In the genomic region with DNA sequence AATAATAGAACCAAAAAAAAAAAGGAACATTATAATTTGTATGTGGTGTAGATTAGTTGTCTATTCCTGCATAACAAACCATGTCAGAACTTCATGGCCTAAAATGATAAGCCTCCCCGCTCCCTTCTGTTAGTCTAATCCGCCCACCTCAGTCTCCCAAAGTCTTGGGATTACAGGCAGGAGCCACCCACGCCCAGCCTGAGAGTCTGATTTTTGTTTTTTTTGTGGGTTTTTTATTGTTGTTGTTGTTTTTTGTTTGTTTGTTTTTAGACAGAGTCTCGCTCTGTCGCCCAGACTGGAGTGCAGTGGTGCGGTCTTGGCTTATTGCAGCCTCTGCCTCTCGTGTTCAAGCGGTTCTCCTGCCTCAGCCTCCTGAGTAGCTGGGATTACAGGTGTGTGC, we compare ENCODE assay signal across 22 cellular contexts.
A peak's percentile ranks its signal among the peaks of the same experiment; 100 is the strongest.
DNase-seq lines count a peak whose midpoint lies in the region; ATAC-seq, FAIRE-seq and TF ChIP-seq lines count a peak whose summit lies in the region.
"Had no signal": no experiment of that assay in that cellular context is flagged by ENCODE, and none has a peak within 500 bp of the region (broad histone marks: within the 10 kb centered on the region; RNA-seq: fewer than 3 reads in every experiment).

No MANE protein-coding gene starts in this region.

- no peaks in the 10 kb centered on the region for H3K9me1 ChIP-seq in K562 (ENCODE audit: control insufficient read depth, insufficient read depth, low read length)

- H3K4me1 ChIP-seq in HEK293 (ENCODE audit: control insufficient read depth, insufficient read depth, low read length) (no peaks in the 10 kb centered on the region), K562 (replicated peaks in 1 of 2; ENCODE audit: control insufficient read depth in 2 of 2, insufficient read depth in 2 of 2, low read length in 2 of 2) (peaks cover 0 to 5% of the 10 kb centered on the region in 2 experiments; a peak in 2 of 5 replicates)

- TF ChIP-seq CTCF in HEK293 (tag by site-specific recombination; IDR thresholded peaks at IDR 0.05) (no peak), K562 (IDR thresholded peaks at IDR 0.05 in 2 of 3, conservative IDR thresholded peaks at IDR 0.05 in 1 of 3; ENCODE audit: insufficient read depth in 2 of 3, low read depth in 1 of 3, low read length in 3 of 3) (no peak)

- 0 out of 3 replicates have a peak, but pooled peaks cover 2% of the 10 kb centered on the region for H3K79me2 ChIP-seq in K562 (ENCODE audit: control insufficient read depth, insufficient read depth, low read length)

- peak overlapping the region in 4 of 6 donors; percentile 24 to 78 (median 66) for H3K27ac Mint-ChIP-seq in naive B cell
- H3K27ac Mint-ChIP-seq: GM23338, H9, HFFc6 had no signal

- no peaks in the 10 kb centered on the region for H3K9me3 Mint-ChIP-seq in naive B cell
- H3K9me3 Mint-ChIP-seq: CD4-positive, alpha-beta memory T cell; HFFc6 had no signal

- H3K4me3 ChIP-seq in HEK293 (ENCODE audit: low read depth, low read length), result no peak overlapping the region
- no peak overlapping the region for H3K4me3 ChIP-seq in K562
- H3K4me3 ChIP-seq: GM23338 had no signal

- peaks cover 24 to 54% (median 27%) of the 10 kb centered on the region in 3 donors for H3K4me1 Mint-ChIP-seq in naive B cell
- H3K4me1 Mint-ChIP-seq: GM23338 had no signal

- intact Hi-C loops in K562 (cut with micrococcal nuclease), result no loop called here

- 81% methylated on average over 8 of the region's 8 CpGs for WGBS in K562 (ENCODE audit: insufficient coverage, low coverage, missing lambda C conversion rate)

- peaks cover 0 to 5% of the 10 kb centered on the region in 2 donors for H3K36me3 Mint-ChIP-seq in naive B cell

- no peak overlapping the region for H3K4me3 Mint-ChIP-seq in naive B cell
- H3K4me3 Mint-ChIP-seq: CD4-positive, alpha-beta memory T cell; GM23338; H9; HFFc6 had no signal

- FAIRE-seq in K562 (lab: Jason Lieb, UNC), result no peak
- FAIRE-seq: A204.1, GM12891 had no signal

- POLR2A ChIA-PET in HEK293 (lab: Yijun Ruan, JAX) (no interaction called here), K562 (lab: Yijun Ruan, JAX) (interaction anchor here (0.6 kb wide), 1 partner anchor 29 kb away, joined by 3 read pairs; no protein-coding TSS in a partner anchor)

- no peak overlapping the region for H3K4me2 ChIP-seq in K562 (ENCODE audit: insufficient read depth, low read length)
- H3K4me2 ChIP-seq: GM23338 had no signal

- no peak for TF ChIP-seq EP300 in K562 (IDR thresholded peaks at IDR 0.05; ENCODE audit: low read length)

- no peak overlapping the region for H3K27ac ChIP-seq in HEK293 (ENCODE audit: extremely low read depth, low read depth, low read length)
- no peak overlapping the region for H3K27ac ChIP-seq in K562 (ENCODE audit: extremely low read depth, low read depth, low read length)
- H3K27ac ChIP-seq: 22Rv1 had no signal

- H4K20me1 ChIP-seq in K562 (replicated peaks; ENCODE audit: control insufficient read depth, insufficient read depth, low read length), result no peaks in the 10 kb centered on the region

- in situ Hi-C loops in K562 (cut with MboI), result no loop called here

- no TSS peak for BruUV-seq in K562 (replicated peaks; lab: Mats Ljungman, UMichigan)

- H2AFZ ChIP-seq in K562 (ENCODE audit: low read depth, low read length), result no peak overlapping the region
- H2AFZ ChIP-seq: GM23338 had no signal

- ATAC-seq in K562 (no peak), naive B cell (ENCODE audit: low read depth in 2 of 2) (no peak), HG03095 (IDR thresholded peaks at IDR 0.05; ENCODE audit: unreplicated experiment) (no peak), HG03457 (IDR thresholded peaks at IDR 0.05; ENCODE audit: unreplicated experiment) (no peak)
- ATAC-seq: HCT116 had no signal

- CTCF ChIA-PET in HEK293 (lab: Yijun Ruan, JAX) (no interaction called here), K562 (lab: Yijun Ruan, JAX; ENCODE audit: low intra/inter-chr PET ratio) (interaction anchor here (0.7 kb wide), 1 partner anchor 239 kb away, joined by 3 read pairs; no protein-coding TSS in a partner anchor)

- H3K36me3 ChIP-seq in HEK293 (ENCODE audit: control insufficient read depth in 2 of 2, insufficient read depth in 1 of 2, low read length in 2 of 2), result peaks cover 0 to 4% of the 10 kb centered on the region in 2 experiments; a peak in 1 of 3 replicates
- no peaks in the 10 kb centered on the region for H3K36me3 ChIP-seq in K562 (ENCODE audit: control insufficient read depth, insufficient read depth, low read length)

- TF ChIP-seq RAD21 in K562 (CRISPR knock-in tag; conservative IDR thresholded peaks at IDR 0.05 in 1 of 2, IDR thresholded peaks at IDR 0.05 in 1 of 2), result no peak

- H3K27me3 Mint-ChIP-seq in naive B cell, result no peaks in the 10 kb centered on the region
- H3K27me3 Mint-ChIP-seq: CD4-positive, alpha-beta memory T cell had no signal

- no peaks in the 10 kb centered on the region for H3K27me3 ChIP-seq in K562 (ENCODE audit: control insufficient read depth in 2 of 2, insufficient read depth in 2 of 2, low read length in 2 of 2)

- H3K9me3 ChIP-seq in HEK293 (ENCODE audit: control insufficient read depth, insufficient read depth, low read depth, low read length), result no peaks in the 10 kb centered on the region
- no peaks in the 10 kb centered on the region for H3K9me3 ChIP-seq in K562 (replicated peaks; ENCODE audit: control insufficient read depth, insufficient read depth, low read depth, low read length)

- TF ChIP-seq POLR2A in K562 (conservative IDR thresholded peaks at IDR 0.05), result no peak

- no peak overlapping the region for H3K9ac ChIP-seq in K562 (ENCODE audit: insufficient read depth in 1 of 2, low read depth in 2 of 2, low read length in 2 of 2)

- DNase-seq in NCI-H82 (lab: John Stamatoyannopoulos, UW) (peak; percentile 17), NCI-H82 treated with DMSO at 0.1 percent for 48 hours (lab: John Stamatoyannopoulos, UW; ENCODE audit: unreplicated experiment) (no peak), K562 (ENCODE audit: extremely low read depth in 1 of 4, low spot score in 3 of 4) (no peak), naive B cell (no peak), RPMI8226 (no peak)
- DNase-seq: C1 segment of cervical spinal cord; Calu3; CD4-positive, alpha-beta memory T cell; COR-L47; DMS53; DMS79 treated with DMSO at 0.1 percent for 48 hours; GF-D8; H9; HFFc6 had no signal

TF ChIP-seq in HEK293, 187 proteins besides CTCF, POLR2A, EP300 and RAD21:
- TF ChIP-seq EGR2 (tag by site-specific recombination; IDR thresholded peaks at IDR 0.05; ENCODE audit: low read depth) (peak; percentile 68), ZFHX2 (tag by site-specific recombination; conservative IDR thresholded peaks at IDR 0.05) (peak; percentile 67), TCF7L2 (IDR thresholded peaks at IDR 0.05; ENCODE audit: borderline replicate concordance, low read depth, low read length) (no peak)

TF ChIP-seq in K562, 482 proteins besides CTCF, POLR2A, EP300 and RAD21 (continues in another document):
- TF ChIP-seq ZNF764 (CRISPR knock-in tag; IDR thresholded peaks at IDR 0.05; ENCODE audit: low read depth), result no peak
- no peak for TF ChIP-seq ZNF668 (CRISPR knock-in tag; IDR thresholded peaks at IDR 0.05)
- TF ChIP-seq, protein P1, sequence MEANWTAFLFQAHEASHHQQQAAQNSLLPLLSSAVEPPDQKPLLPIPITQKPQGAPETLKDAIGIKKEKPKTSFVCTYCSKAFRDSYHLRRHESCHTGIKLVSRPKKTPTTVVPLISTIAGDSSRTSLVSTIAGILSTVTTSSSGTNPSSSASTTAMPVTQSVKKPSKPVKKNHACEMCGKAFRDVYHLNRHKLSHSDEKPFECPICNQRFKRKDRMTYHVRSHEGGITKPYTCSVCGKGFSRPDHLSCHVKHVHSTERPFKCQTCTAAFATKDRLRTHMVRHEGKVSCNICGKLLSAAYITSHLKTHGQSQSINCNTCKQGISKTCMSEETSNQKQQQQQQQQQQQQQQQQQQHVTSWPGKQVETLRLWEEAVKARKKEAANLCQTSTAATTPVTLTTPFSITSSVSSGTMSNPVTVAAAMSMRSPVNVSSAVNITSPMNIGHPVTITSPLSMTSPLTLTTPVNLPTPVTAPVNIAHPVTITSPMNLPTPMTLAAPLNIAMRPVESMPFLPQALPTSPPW (CRISPR knock-in tag; IDR thresholded peaks at IDR 0.05), result no peak
- no peak for TF ChIP-seq GTF2A2 (tag; IDR thresholded peaks at IDR 0.05)
- TF ChIP-seq, protein P2, sequence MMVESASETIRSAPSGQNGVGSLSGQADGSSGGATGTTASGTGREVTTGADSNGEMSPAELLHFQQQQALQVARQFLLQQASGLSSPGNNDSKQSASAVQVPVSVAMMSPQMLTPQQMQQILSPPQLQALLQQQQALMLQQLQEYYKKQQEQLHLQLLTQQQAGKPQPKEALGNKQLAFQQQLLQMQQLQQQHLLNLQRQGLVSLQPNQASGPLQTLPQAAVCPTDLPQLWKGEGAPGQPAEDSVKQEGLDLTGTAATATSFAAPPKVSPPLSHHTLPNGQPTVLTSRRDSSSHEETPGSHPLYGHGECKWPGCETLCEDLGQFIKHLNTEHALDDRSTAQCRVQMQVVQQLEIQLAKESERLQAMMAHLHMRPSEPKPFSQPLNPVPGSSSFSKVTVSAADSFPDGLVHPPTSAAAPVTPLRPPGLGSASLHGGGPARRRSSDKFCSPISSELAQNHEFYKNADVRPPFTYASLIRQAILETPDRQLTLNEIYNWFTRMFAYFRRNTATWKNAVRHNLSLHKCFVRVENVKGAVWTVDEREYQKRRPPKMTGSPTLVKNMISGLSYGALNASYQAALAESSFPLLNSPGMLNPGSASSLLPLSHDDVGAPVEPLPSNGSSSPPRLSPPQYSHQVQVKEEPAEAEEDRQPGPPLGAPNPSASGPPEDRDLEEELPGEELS (CRISPR knock-in tag; IDR thresholded peaks at IDR 0.05; ENCODE audit: borderline replicate concordance), result no peak
- TF ChIP-seq CREBBP (IDR thresholded peaks at IDR 0.05; ENCODE audit: low read depth, low read length), result no peak
